ENCODE assay signal across 14 cellular contexts in genomic region chr15:90691982-90692773, GRCh38. TPM values are rescaled to one million over a fixed set of nuclear protein-coding genes. Genes with fewer than 3 reads are reported as not detected.
A peak's percentile ranks its signal among the peaks of the same experiment; 100 is the strongest.
DNase-seq lines count a peak whose midpoint lies in the region; ATAC-seq and TF ChIP-seq lines count a peak whose summit lies in the region.
"Had no signal": no experiment of that assay in that cellular context is flagged by ENCODE, and none has a peak within 500 bp of the region (broad histone marks: within the 10 kb centered on the region; RNA-seq: fewer than 3 reads in every experiment).

No MANE protein-coding gene starts in this region.

- peak; percentile 79 for DNase-seq in GM06990 (ENCODE audit: extremely low read depth, insufficient read length)
- no peak for DNase-seq in NCI-H345 (lab: John Stamatoyannopoulos, UW)
- DNase-seq in mucosa of gallbladder (ENCODE audit: low spot score) = no peak
- no peak for DNase-seq in OCI-M1 (lab: John Stamatoyannopoulos, UW)
- no peak for DNase-seq in HUDEP-2 (lab: John Stamatoyannopoulos, UW; ENCODE audit: unreplicated experiment in 76 of 76)
- DNase-seq: activated naive CD8-positive, alpha-beta T cell treated with anti-CD3 and anti-CD28 coated beads for 36 hours; central memory CD4-positive, alpha-beta T cell; NCI-H1092 treated with DMSO at 0.1 percent for 48 hours; NCI-H2227 treated with DMSO at 0.1 percent for 48 hours; stimulated activated naive B cell treated with anti-CD40 and anti-IgM and Interleukin-4, amounts not matched to agents 10 μg/mL and 1 μg/mL and 100 μg/mL, for 72 hours had no signal

- no peak overlapping the region for H3K4me3 ChIP-seq in GM06990 (replicated peaks; ENCODE audit: low read depth, low read length)
- H3K4me3 ChIP-seq: SJSA1 had no signal

- no peak for TF ChIP-seq CTCF in GM06990 (IDR thresholded peaks at IDR 0.05; ENCODE audit: insufficient read depth, low read length, poor library complexity, severe bottlenecking)

- no peaks in the 10 kb centered on the region for H3K36me3 ChIP-seq in GM06990 (ENCODE audit: control insufficient read depth, insufficient read depth, low read length)
- H3K36me3 ChIP-seq: SJSA1 had no signal

- ATAC-seq in GM18517 (IDR thresholded peaks at IDR 0.05; ENCODE audit: unreplicated experiment) = peak; percentile 52
- peak; percentile 77 for ATAC-seq in GM21619 (IDR thresholded peaks at IDR 0.05; ENCODE audit: unreplicated experiment)
- ATAC-seq in HG03175 (IDR thresholded peaks at IDR 0.05; ENCODE audit: unreplicated experiment) = peak; percentile 70
- ATAC-seq: stimulated activated naive B cell treated with anti-CD40 and anti-IgM and Interleukin-4, amounts not matched to agents 10 μg/mL and 1 μg/mL and 100 μg/mL, for 72 hours had no signal

- H3K27me3 ChIP-seq in GM06990 (replicated peaks; ENCODE audit: control insufficient read depth, insufficient read depth, low read length) = no peaks in the 10 kb centered on the region
- H3K27me3 ChIP-seq: SJSA1 had no signal

RNA-seq across cellular contexts. Expression of gene BLM, which starts 25.0 kb away (rescaled TPM):
- 1.2 TPM for total RNA-seq in mucosa of gallbladder
